Comparison of ENCODE assay signal across 8 cellular contexts in the genomic region with DNA sequence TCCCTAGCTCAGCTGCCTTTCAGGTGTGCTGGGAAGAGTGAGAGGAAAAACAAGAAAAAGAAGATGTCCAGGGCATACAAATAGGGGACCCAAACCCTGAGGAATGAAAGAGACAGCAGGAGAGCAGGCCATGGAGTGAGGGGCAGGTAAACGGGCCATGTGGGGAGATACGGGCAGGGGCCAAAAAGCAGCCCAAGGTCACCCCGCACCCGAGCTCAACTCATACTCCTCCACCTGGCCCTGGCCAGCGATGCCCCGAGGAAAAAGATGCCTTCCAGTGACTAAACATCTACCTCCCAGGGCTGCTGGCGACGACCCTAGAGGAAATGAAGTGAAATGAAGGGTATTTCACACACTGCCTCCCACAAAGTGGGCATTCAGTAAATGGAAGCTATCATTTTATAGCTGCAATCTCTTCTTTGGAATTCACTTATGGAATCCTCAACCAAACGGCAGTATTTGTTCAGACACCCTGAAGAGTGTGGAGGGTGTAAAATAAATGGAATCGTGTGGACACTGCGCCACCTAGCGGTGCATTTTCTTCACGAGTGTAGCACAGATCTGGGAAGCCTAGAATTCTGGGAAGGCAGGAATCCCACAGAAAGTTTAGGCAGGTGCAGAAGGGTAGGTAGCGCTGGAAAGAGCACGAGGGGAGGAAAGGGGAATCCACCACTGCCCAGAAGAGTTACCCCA. TPM values are rescaled to one million over a fixed set of nuclear protein-coding genes. Genes with fewer than 3 reads are reported as not detected.
DNase-seq lines count a peak whose midpoint lies in the region; ATAC-seq and TF ChIP-seq lines count a peak whose summit lies in the region.

No MANE protein-coding gene starts in this region.

- H3K27me3 Mint-ChIP-seq in CD4-positive, alpha-beta T cell = no peaks in the 10 kb centered on the region
- H3K27me3 Mint-ChIP-seq in activated T-helper 17 cell treated with anti-CD3 and anti-CD28 coated beads, Interleukin-2, amount 50 U/mL, for 72 hours = no peaks in the 10 kb centered on the region

- H2BK12ac ChIP-seq in neuronal stem cell (ENCODE audit: low read length) = no peak overlapping the region

- no peak overlapping the region for H3K27ac ChIP-seq in CD4-positive, alpha-beta T cell (ENCODE audit: low read depth, low read length)
- H3K27ac ChIP-seq in neuronal stem cell (replicated peaks; ENCODE audit: low read length) = no peak overlapping the region
- no peak overlapping the region for H3K27ac ChIP-seq in uterus

- no peaks in the 10 kb centered on the region for H3K79me1 ChIP-seq in neuronal stem cell (ENCODE audit: low read depth, low read length)

- CTCF ChIA-PET in CD4-positive, alpha-beta T cell (lab: Charles Lee) = interaction anchor here (0.9 to 1.5 kb wide), 3 partner anchors 15 to 27 kb away, joined by 4 to 5 read pairs (median 5); partner anchors contain the start of gene ELAC2

- no peaks in the 10 kb centered on the region for H3K9me3 ChIP-seq in CD4-positive, alpha-beta T cell (ENCODE audit: control insufficient read depth, low read length)
- H3K9me3 ChIP-seq in neuronal stem cell (replicated peaks in 1 of 2; ENCODE audit: control insufficient read depth in 2 of 2, insufficient read depth in 1 of 2, low read depth in 1 of 2, low read length in 2 of 2) (no peaks in the 10 kb centered on the region), uterus (no peaks in the 10 kb centered on the region)

- H3K23ac ChIP-seq in neuronal stem cell (ENCODE audit: low read depth, low read length, poor library complexity) = no peak overlapping the region

- no peak overlapping the region for H3K9ac ChIP-seq in neuronal stem cell (ENCODE audit: low read depth, low read length, poor library complexity)

- no peak overlapping the region for H4K91ac ChIP-seq in neuronal stem cell (ENCODE audit: low read depth, low read length, poor library complexity)

- intact Hi-C loops in CD4-positive, alpha-beta T cell (cut with DNase I, micrococcal nuclease) = loop anchor here in 1 of 2 experiments (5.0 kb wide), 1 partner anchor 821 kb away; no protein-coding TSS in a partner anchor
- intact Hi-C loops in uterus (cut with DNase I; ENCODE audit: low total_unique reads) = no loop called here

- no CpG with 5 or more reads among the region's 15 CpGs for WGBS in neuronal stem cell (ENCODE audit: extremely low coverage in 2 of 2, insufficient read length in 2 of 2, insufficient replicate concordance in 1 of 2), 2 donors

- H3K18ac ChIP-seq in neuronal stem cell (ENCODE audit: low read length) = peak overlapping the region; percentile 23

- no peaks in the 10 kb centered on the region for H3K27me3 ChIP-seq in CD4-positive, alpha-beta T cell (ENCODE audit: control insufficient read depth, insufficient read depth, low read length)
- H3K27me3 ChIP-seq in neuronal stem cell (ENCODE audit: control insufficient read depth in 3 of 3, insufficient read depth in 3 of 3, low read depth in 1 of 3, low read length in 3 of 3) (peaks cover 0 to 2% (median 0%) of the 10 kb centered on the region in 3 experiments), uterus (no peaks in the 10 kb centered on the region)

- no peak overlapping the region for H2AK5ac ChIP-seq in neuronal stem cell (ENCODE audit: low read depth, low read length)

- H2BK120ac ChIP-seq in neuronal stem cell (ENCODE audit: low read depth, low read length) = no peak overlapping the region

- no peak overlapping the region for H3K4me3 Mint-ChIP-seq in CD4-positive, alpha-beta T cell
- H3K4me3 Mint-ChIP-seq in activated T-helper 17 cell treated with anti-CD3 and anti-CD28 coated beads, Interleukin-2, amount 50 U/mL, for 72 hours = no peak overlapping the region

- no peak for TF ChIP-seq POLR2A in uterus (IDR thresholded peaks at IDR 0.05)

- H3K36me3 ChIP-seq in neuronal stem cell (replicated peaks in 1 of 2; ENCODE audit: control insufficient read depth in 2 of 2, insufficient read depth in 2 of 2, low read length in 2 of 2) (peaks cover 46 to 92% of the 10 kb centered on the region in 2 donors), uterus (no peaks in the 10 kb centered on the region)

- H3K36me3 Mint-ChIP-seq in CD4-positive, alpha-beta T cell (ENCODE audit: low read depth) = peaks cover 65% of the 10 kb centered on the region
- H3K36me3 Mint-ChIP-seq in activated T-helper 17 cell treated with anti-CD3 and anti-CD28 coated beads, Interleukin-2, amount 50 U/mL, for 72 hours (ENCODE audit: low read depth) = peaks cover 48% of the 10 kb centered on the region

- H3K4me1 ChIP-seq in neuronal stem cell (ENCODE audit: control insufficient read depth in 2 of 2, insufficient read depth in 1 of 2, low read depth in 1 of 2, low read length in 2 of 2) (peaks cover 2 to 3% of the 10 kb centered on the region in 2 donors), uterus (no peaks in the 10 kb centered on the region)

- H2BK5ac ChIP-seq in neuronal stem cell (ENCODE audit: low read length) = no peak overlapping the region

- no peak overlapping the region for H2AFZ ChIP-seq in neuronal stem cell (ENCODE audit: low read length)

- H3K4me3 ChIP-seq in foreskin fibroblast (ENCODE audit: low read depth in 1 of 2, low read length in 2 of 2) = no peak overlapping the region
- H3K4me3 ChIP-seq in neuronal stem cell (ENCODE audit: low read length in 2 of 2) = no peak overlapping the region
- no peak overlapping the region for H3K4me3 ChIP-seq in uterus

- DNase-seq in CD4-positive, alpha-beta T cell = peak; percentile 16 to 57 (median 30)
- DNase-seq in H4 (ENCODE audit: low spot score) (peak; percentile 48), NCI-H774 (lab: John Stamatoyannopoulos, UW) (peak; percentile 10), foreskin fibroblast (peak; percentile 51 to 88), neuronal stem cell (ENCODE audit: low spot score) (peak; percentile 71), uterus (peak; percentile 81 to 82), AML-193 (lab: John Stamatoyannopoulos, UW) (no peak)

- POLR2A ChIA-PET in CD4-positive, alpha-beta T cell (lab: Charles Lee) = interaction anchor here (1.2 kb wide), 1 partner anchor 16 kb away, joined by 4 read pairs; no protein-coding TSS in a partner anchor

- TF ChIP-seq CTCF in CD4-positive, alpha-beta T cell (IDR thresholded peaks at IDR 0.05) = peak; percentile 83
- TF ChIP-seq CTCF in foreskin fibroblast (IDR thresholded peaks at IDR 0.05; ENCODE audit: low read depth, low read length) = peak; percentile 84
- peak; percentile 76 to 82 (median 80) for TF ChIP-seq CTCF in uterus (IDR thresholded peaks at IDR 0.05)

- peaks cover 8% of the 10 kb centered on the region for H3K4me1 Mint-ChIP-seq in CD4-positive, alpha-beta T cell (ENCODE audit: low read depth)
- H3K4me1 Mint-ChIP-seq in activated T-helper 17 cell treated with anti-CD3 and anti-CD28 coated beads, Interleukin-2, amount 50 U/mL, for 72 hours = no peaks in the 10 kb centered on the region

- no peak overlapping the region for H4K8ac ChIP-seq in neuronal stem cell (ENCODE audit: low read depth, low read length)

- ATAC-seq in CD4-positive, alpha-beta T cell (ENCODE audit: poor library complexity) = no peak
- peak; percentile 49 for ATAC-seq in activated T-helper 17 cell treated with anti-CD3 and anti-CD28 coated beads, Interleukin-2, amount 50 U/mL, for 72 hours (replicated peaks)

- H3K4me2 ChIP-seq in neuronal stem cell (ENCODE audit: insufficient read depth, low read length, poor library complexity, severe bottlenecking) = no peak overlapping the region

- no peaks in the 10 kb centered on the region for H3K9me3 Mint-ChIP-seq in CD4-positive, alpha-beta T cell
- H3K9me3 Mint-ChIP-seq in activated T-helper 17 cell treated with anti-CD3 and anti-CD28 coated beads, Interleukin-2, amount 50 U/mL, for 72 hours = no peaks in the 10 kb centered on the region

- no peak overlapping the region for H3K4ac ChIP-seq in neuronal stem cell (ENCODE audit: low read length)

- H3K27ac Mint-ChIP-seq in CD4-positive, alpha-beta T cell = no peak overlapping the region
- no peak overlapping the region for H3K27ac Mint-ChIP-seq in activated T-helper 17 cell treated with anti-CD3 and anti-CD28 coated beads, Interleukin-2, amount 50 U/mL, for 72 hours

- no peak overlapping the region for H3K14ac ChIP-seq in neuronal stem cell (ENCODE audit: low read length)

- H2BK15ac ChIP-seq in neuronal stem cell (ENCODE audit: low read length) = no peak overlapping the region

RNA-seq across cellular contexts. Expression of gene ELAC2, which starts 14.9 kb away (rescaled TPM):
- total RNA-seq in CD4-positive, alpha-beta T cell = 10 to 100 TPM; 51.6 to 53.3 TPM
- 35.1 and 45.1 TPM in 2 replicates for total RNA-seq in H4 (2014; rRNA removed; shearing (Covaris generic))
- 10 to 100 TPM; 49.3 to 90.8 TPM for total RNA-seq in activated T-helper 17 cell treated with anti-CD3 and anti-CD28 coated beads, Interleukin-2, amount 50 U/mL, for 72 hours
- 38.7 TPM for polyA plus RNA-seq in neuronal stem cell (2013, experiment 1 of 2)
- 36.8 TPM for polyA plus RNA-seq in neuronal stem cell (2013, experiment 2 of 2)
- 10 to 100 TPM in 3 of 4 donors, 1 to 10 TPM in 1; 9.7 to 62.2 (median 51.3) TPM for total RNA-seq in uterus

Comparison
In these comparisons a context has a peak if more than half of its experiments do, and no peak if none do; other contexts are left out.
1. DNase-seq: peak in CD4-positive, alpha-beta T cell (10 of 10), H4 (single experiment), NCI-H774 (single experiment), foreskin fibroblast (2 of 2), neuronal stem cell (single experiment) and uterus (2 of 2); none in AML-193 (0 of 2).
2. Peak in every context shown above with its lines, with median percentiles within 50 percentile points of each other: CTCF ChIP-seq.